In the genomic region with DNA sequence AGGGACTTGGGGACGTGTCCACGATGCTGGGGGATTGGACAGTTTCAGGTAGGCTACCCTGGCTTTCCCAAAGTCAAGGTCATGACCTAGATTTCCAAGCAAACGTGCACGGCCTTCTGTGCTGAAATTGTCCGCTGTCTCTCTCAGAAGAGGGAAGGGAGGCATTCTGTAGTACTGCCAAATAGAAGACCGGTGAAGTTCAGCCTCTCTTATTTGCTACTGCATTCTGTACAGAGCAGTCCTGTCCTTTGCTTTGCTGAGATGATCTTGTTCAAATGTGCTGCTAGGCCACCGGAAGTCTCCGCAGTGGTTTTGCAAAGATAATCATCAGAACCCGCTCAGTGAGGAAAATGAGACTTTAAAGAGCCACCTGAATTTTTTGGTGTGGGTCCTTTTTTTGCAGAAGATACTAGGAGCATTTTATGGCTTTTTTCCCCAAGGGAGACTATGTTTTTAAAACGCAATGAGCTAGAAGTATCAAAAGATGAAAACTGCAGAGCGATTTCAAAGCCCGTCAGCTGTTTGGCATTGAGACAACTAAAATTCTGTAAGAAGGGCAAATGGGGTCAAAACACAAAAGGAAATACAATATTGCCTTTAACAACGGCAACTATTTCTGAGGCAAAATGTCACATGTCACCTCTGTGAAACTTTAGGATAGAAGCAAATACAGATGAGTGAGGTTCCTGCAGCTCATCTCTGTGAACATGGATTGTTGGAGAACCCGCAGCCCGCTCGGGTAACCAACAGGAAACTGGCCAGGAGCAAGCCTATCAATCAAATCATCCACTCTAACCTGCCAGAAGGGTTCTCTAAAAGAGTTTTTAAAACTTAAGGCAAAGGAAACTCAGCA, we compare ENCODE assay signal across 1 cellular context.
TF ChIP-seq lines count a peak whose summit lies in the region.

No MANE protein-coding gene starts in this region.

TF ChIP-seq in HepG2, 621 proteins besides CTCF, POLR2A, EP300 and RAD21 (continued from another document):
- TF ChIP-seq ZBTB42 (CRISPR knock-in tag; IDR thresholded peaks at IDR 0.05) = no peak
- TF ChIP-seq, protein P1, sequence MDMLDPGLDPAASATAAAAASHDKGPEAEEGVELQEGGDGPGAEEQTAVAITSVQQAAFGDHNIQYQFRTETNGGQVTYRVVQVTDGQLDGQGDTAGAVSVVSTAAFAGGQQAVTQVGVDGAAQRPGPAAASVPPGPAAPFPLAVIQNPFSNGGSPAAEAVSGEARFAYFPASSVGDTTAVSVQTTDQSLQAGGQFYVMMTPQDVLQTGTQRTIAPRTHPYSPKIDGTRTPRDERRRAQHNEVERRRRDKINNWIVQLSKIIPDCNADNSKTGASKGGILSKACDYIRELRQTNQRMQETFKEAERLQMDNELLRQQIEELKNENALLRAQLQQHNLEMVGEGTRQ (IDR thresholded peaks at IDR 0.05; ENCODE audit: low read depth, low read length) = no peak
- TF ChIP-seq, protein P1 (CRISPR knock-in tag; IDR thresholded peaks at IDR 0.05; ENCODE audit: borderline replicate concordance) = no peak
- TF ChIP-seq BCL6 (CRISPR knock-in tag; IDR thresholded peaks at IDR 0.05) = no peak
- no peak for TF ChIP-seq ZNF567 (CRISPR knock-in tag; IDR thresholded peaks at IDR 0.05; ENCODE audit: borderline replicate concordance)
- TF ChIP-seq ZNF549 (CRISPR knock-in tag; IDR thresholded peaks at IDR 0.05) = no peak
- no peak for TF ChIP-seq ZC3H13 (CRISPR knock-in tag; IDR thresholded peaks at IDR 0.05)
- TF ChIP-seq, protein P2, sequence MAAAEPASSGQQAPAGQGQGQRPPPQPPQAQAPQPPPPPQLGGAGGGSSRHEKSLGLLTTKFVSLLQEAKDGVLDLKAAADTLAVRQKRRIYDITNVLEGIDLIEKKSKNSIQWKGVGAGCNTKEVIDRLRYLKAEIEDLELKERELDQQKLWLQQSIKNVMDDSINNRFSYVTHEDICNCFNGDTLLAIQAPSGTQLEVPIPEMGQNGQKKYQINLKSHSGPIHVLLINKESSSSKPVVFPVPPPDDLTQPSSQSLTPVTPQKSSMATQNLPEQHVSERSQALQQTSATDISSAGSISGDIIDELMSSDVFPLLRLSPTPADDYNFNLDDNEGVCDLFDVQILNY (CRISPR knock-in tag; conservative IDR thresholded peaks at IDR 0.05) = no peak
- TF ChIP-seq, protein P3, sequence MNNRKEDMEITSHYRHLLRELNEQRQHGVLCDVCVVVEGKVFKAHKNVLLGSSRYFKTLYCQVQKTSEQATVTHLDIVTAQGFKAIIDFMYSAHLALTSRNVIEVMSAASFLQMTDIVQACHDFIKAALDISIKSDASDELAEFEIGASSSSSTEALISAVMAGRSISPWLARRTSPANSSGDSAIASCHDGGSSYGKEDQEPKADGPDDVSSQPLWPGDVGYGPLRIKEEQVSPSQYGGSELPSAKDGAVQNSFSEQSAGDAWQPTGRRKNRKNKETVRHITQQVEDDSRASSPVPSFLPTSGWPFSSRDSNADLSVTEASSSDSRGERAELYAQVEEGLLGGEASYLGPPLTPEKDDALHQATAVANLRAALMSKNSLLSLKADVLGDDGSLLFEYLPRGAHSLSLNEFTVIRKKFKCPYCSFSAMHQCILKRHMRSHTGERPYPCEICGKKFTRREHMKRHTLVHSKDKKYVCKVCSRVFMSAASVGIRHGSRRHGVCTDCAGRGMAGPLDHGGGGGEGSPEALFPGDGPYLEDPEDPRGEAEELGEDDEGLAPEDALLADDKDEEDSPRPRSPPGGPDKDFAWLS (CRISPR knock-in tag; IDR thresholded peaks at IDR 0.05; ENCODE audit: borderline replicate concordance) = no peak
